Comparison of ENCODE assay signal across 1 cellular context in genomic region chr7:100621554-100621953, GRCh38.
TF ChIP-seq lines count a peak whose summit lies in the region.

No MANE protein-coding gene starts in this region.

TF ChIP-seq in HepG2, 621 proteins besides CTCF, POLR2A, EP300 and RAD21 (continued from another document):
- TF ChIP-seq ZBTB46 (CRISPR knock-in tag; IDR thresholded peaks at IDR 0.05; ENCODE audit: borderline replicate concordance) (no peak), HDAC2 (CRISPR knock-in tag; IDR thresholded peaks at IDR 0.05) (peak; percentile 41; the same call in 1 of the 2 replicates), ATF6 (CRISPR knock-in tag; conservative IDR thresholded peaks at IDR 0.05) (no peak), ZNF772 (CRISPR knock-in tag; IDR thresholded peaks at IDR 0.05) (no peak), HMGA1 (CRISPR knock-in tag; conservative IDR thresholded peaks at IDR 0.05) (no peak), BRD4 (CRISPR knock-in tag; IDR thresholded peaks at IDR 0.05) (no peak), ZNF83 (CRISPR knock-in tag; IDR thresholded peaks at IDR 0.05; ENCODE audit: borderline replicate concordance) (no peak), PATZ1 (CRISPR knock-in tag; IDR thresholded peaks at IDR 0.05) (peak; percentile 53), ZNF567 (CRISPR knock-in tag; IDR thresholded peaks at IDR 0.05; ENCODE audit: borderline replicate concordance) (no peak), ZFP91 (CRISPR knock-in tag; IDR thresholded peaks at IDR 0.05; ENCODE audit: borderline replicate concordance) (no peak), SAP130 (CRISPR knock-in tag; IDR thresholded peaks at IDR 0.05; ENCODE audit: low read depth) (peak; percentile 43), ZNF333 (CRISPR knock-in tag; IDR thresholded peaks at IDR 0.05; ENCODE audit: borderline replicate concordance) (no peak), MEIS1 (CRISPR knock-in tag; IDR thresholded peaks at IDR 0.05; ENCODE audit: borderline replicate concordance) (no peak), SP4 (CRISPR knock-in tag; IDR thresholded peaks at IDR 0.05) (peak; percentile 38; the same call in 1 of the 2 replicates), CBFB (CRISPR knock-in tag; IDR thresholded peaks at IDR 0.05) (no peak), ZNF121 (CRISPR knock-in tag; IDR thresholded peaks at IDR 0.05) (no peak), RARA (CRISPR knock-in tag; IDR thresholded peaks at IDR 0.05) (peak; percentile 60), SRSF4 (IDR thresholded peaks at IDR 0.05; ENCODE audit: low read depth, low read length, poor library complexity, severe bottlenecking) (no peak), MTF1 (CRISPR knock-in tag; IDR thresholded peaks at IDR 0.05) (no peak), PAXIP1 (CRISPR knock-in tag; conservative IDR thresholded peaks at IDR 0.05) (0 out of 2 replicates have a peak, but pooled peaks have one; percentile 34)
